Comparison of ENCODE assay signal across 29 cellular contexts in genomic region chr3:139129892-139130291, GRCh38.
"Had no signal": no experiment of that assay in that cellular context is flagged by ENCODE, and none has a peak within 500 bp of the region (broad histone marks: within the 10 kb centered on the region; RNA-seq: fewer than 3 reads in every experiment).

No MANE protein-coding gene starts in this region.

- H3K36me3 ChIP-seq: cardiac muscle cell had no signal

- FAIRE-seq: RCC 7860, TTC549 had no signal

- H3K27ac ChIP-seq: cardiac muscle cell, SK-N-MC had no signal

- H3K27me3 ChIP-seq: cardiac muscle cell had no signal

- H3K4me3 ChIP-seq: cardiac muscle cell, SK-N-MC had no signal

- DNase-seq: activated CD4-positive, alpha-beta T cell treated with anti-CD3 and anti-CD28 coated beads, Interleukin-2, amount 10 ng/mL, durations not matched to agents 24 days and 14 days; activated CD4-positive, alpha-beta T cell treated with anti-CD3 and anti-CD28 coated beads, Interleukin-2, amount 50 U/mL, for 4 hours; activated CD8-positive, alpha-beta T cell treated with anti-CD3 and anti-CD28 coated beads for 36 hours; activated effector memory CD4-positive, alpha-beta T cell treated with anti-CD3 and anti-CD28 coated beads, Interleukin-2, amount 50 U/mL, for 16 hours; activated naive CD4-positive, alpha-beta T cell; activated naive CD4-positive, alpha-beta T cell treated with anti-CD3 and anti-CD28 coated beads, Interleukin-2, amount 50 U/mL, for 16 hours; activated naive CD8-positive, alpha-beta T cell treated with anti-CD3 and anti-CD28 coated beads for 36 hours; activated T-cell treated with anti-CD3 and anti-CD28 coated beads, Interleukin-2, amount 50 U/mL, for 1 hour; activated T-cell treated with anti-CD3 and anti-CD28 coated beads, Interleukin-2, amount 50 U/mL, for 72 hours; amniotic stem cell; aorta; KG1; NCI-H1092 treated with DMSO at 0.1 percent for 48 hours; NCI-H1417; NCI-H146; NCI-H1930; NCI-H2081 treated with DMSO at 0.1 percent for 48 hours; NCI-H226; NCI-H446 treated with DMSO at 0.1 percent for 48 hours; NCI-H526; NCI-H748 treated with DMSO at 0.1 percent for 48 hours; NK-92 treated with Interleukin-12 subunit alpha and Interleukin-12 subunit beta, amount 100 ng/mL, for 24 hours; PC-3; Right ventricle myocardium superior; T1000 had no signal
